In the genomic region with DNA sequence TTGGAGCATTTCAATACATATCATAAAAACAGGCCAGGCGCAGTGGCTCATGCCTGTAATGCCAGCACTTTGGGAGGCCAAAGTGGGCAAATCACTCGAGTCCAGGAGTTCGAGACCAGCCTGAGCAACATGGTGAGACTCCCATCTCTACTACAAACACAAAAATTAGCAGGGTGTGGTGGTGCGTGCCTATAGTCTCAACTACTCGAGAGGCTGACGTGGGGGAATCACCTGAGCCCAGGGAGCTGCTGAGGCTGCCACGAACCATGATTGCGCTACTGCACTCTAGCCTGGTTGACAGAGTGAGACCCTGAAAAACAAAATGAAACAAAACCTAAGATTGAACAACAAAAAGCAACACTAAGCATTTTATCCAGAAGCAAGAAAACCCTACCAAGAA, we compare ENCODE assay signal across 17 cellular contexts.
DNase-seq lines count a peak whose midpoint lies in the region; ATAC-seq and TF ChIP-seq lines count a peak whose summit lies in the region.
"Had no signal": no experiment of that assay in that cellular context is flagged by ENCODE, and none has a peak within 500 bp of the region (broad histone marks: within the 10 kb centered on the region; RNA-seq: fewer than 3 reads in every experiment).

No MANE protein-coding gene starts in this region.

- TF ChIP-seq CTCF in GM10266 (IDR thresholded peaks at IDR 0.05; ENCODE audit: control insufficient read depth, insufficient read depth, low read depth, missing control alignments) = no peak

- peak; percentile 49 to 54 for ATAC-seq in activated CD4-positive, CD25-positive, alpha-beta regulatory T cell treated with anti-CD3 and anti-CD28 coated beads, Interleukin-2, amount 50 U/mL, for 24 hours
- ATAC-seq: A549, heart right ventricle, HepG2 had no signal

- no peak for DNase-seq in activated CD4-positive, CD25-positive, alpha-beta regulatory T cell (lab: John Stamatoyannopoulos, UW)
- DNase-seq in activated CD4-positive, alpha-beta T cell treated with anti-CD3 and anti-CD28 coated beads, Interleukin-2, amount 50 U/mL, for 24 hours (ENCODE audit: low read depth in 1 of 2, low spot score in 1 of 2) = peak; percentile 13 to 39
- peak; percentile 60 for DNase-seq in activated naive CD8-positive, alpha-beta T cell treated with anti-CD3 and anti-CD28 coated beads, Interleukin-2, amount 50 U/mL, for 16 hours (ENCODE audit: low read depth, low spot score)
- DNase-seq in stimulated activated CD8-positive, alpha-beta memory T cell treated with anti-CD3 and anti-CD28 coated beads, Interleukin-4, amount 100 ng/mL, for 48 hours = peak; percentile 66
- no peak for DNase-seq in GM10266 (ENCODE audit: extremely low spot score)
- no peak for DNase-seq in NOMO-1 treated with DMSO at 0.1 percent for 48 hours (lab: John Stamatoyannopoulos, UW; ENCODE audit: unreplicated experiment)
- no peak for DNase-seq in SW 1271 (lab: John Stamatoyannopoulos, UW)
- DNase-seq: dorsolateral prefrontal cortex, H9, heart right ventricle, kidney, NCI-H82, ovary, testis had no signal

Comparison
In these comparisons a context has a peak if more than half of its experiments do, and no peak if none do; other contexts are left out.
1. DNase-seq: peak in activated CD4-positive, alpha-beta T cell treated with anti-CD3 and anti-CD28 coated beads, Interleukin-2, amount 50 U/mL, for 24 hours (2 of 2), activated naive CD8-positive, alpha-beta T cell treated with anti-CD3 and anti-CD28 coated beads, Interleukin-2, amount 50 U/mL, for 16 hours (single experiment) and stimulated activated CD8-positive, alpha-beta memory T cell treated with anti-CD3 and anti-CD28 coated beads, Interleukin-4, amount 100 ng/mL, for 48 hours (single experiment); none in activated CD4-positive, CD25-positive, alpha-beta regulatory T cell (0 of 4), GM10266 (single experiment), NOMO-1 treated with DMSO at 0.1 percent for 48 hours (single experiment) and SW 1271 (0 of 2).